9 cellular contexts compared by ENCODE assay signal in genomic region chrX:12799118-12799517, GRCh38.
"Had no signal": no experiment of that assay in that cellular context is flagged by ENCODE, and none has a peak within 500 bp of the region (broad histone marks: within the 10 kb centered on the region; RNA-seq: fewer than 3 reads in every experiment).

No MANE protein-coding gene starts in this region.

- FAIRE-seq: HTR-8/SVneo had no signal

- H2AFZ ChIP-seq: GM23338 had no signal

- H3K27ac Mint-ChIP-seq: GM23338, HFFc6 had no signal

- H3K9me3 Mint-ChIP-seq: GM23338, HFFc6 had no signal

- ATAC-seq: GM23338, HCT116 had no signal

- H3K4me1 Mint-ChIP-seq: GM23338 had no signal

- H3K4me3 ChIP-seq: GM23338, HAP-1 had no signal

- H3K9me3 ChIP-seq: HAP-1 had no signal

- H3K9ac ChIP-seq: KMS-11 had no signal

- H3K4me3 Mint-ChIP-seq: GM23338, HFFc6 had no signal

- H3K27ac ChIP-seq: HL-60, KMS-11 had no signal

- DNase-seq: H7, HFFc6, KBM-7 had no signal

- H3K4me2 ChIP-seq: GM23338, KMS-11 had no signal
